In the genomic region with DNA sequence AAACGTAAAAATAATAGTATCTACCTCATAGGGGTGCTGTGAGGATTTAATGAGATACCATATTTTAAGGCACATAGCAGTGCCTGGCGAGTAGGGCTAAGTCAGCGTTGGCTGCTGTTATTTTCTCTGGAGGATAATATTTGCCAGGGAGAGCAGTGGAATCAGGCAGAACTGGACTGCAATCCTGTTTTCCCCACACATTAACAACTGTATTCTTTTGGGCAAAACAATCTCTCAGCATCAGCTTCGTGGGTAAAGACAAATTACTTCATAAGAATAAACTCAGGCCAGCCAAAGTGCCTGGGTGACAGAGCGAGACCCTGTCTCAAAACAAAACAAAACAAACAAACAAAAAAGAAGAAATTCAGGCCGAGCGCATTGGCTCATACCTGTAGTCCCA, we compare ENCODE assay signal across 14 cellular contexts. TPM values are rescaled to one million over a fixed set of nuclear protein-coding genes. Genes with fewer than 3 reads are reported as not detected.
DNase-seq lines count a peak whose midpoint lies in the region; ATAC-seq and TF ChIP-seq lines count a peak whose summit lies in the region.
"Had no signal": no experiment of that assay in that cellular context is flagged by ENCODE, and none has a peak within 500 bp of the region (broad histone marks: within the 10 kb centered on the region; RNA-seq: fewer than 3 reads in every experiment).

No MANE protein-coding gene starts in this region.

- no peak for DNase-seq in right atrium auricular region (ENCODE audit: low spot score)
- no peak for DNase-seq in Right ventricle myocardium inferior (ENCODE audit: missing footprints)
- DNase-seq in left lobe of liver (ENCODE audit: low spot score) = peak; percentile 7
- DNase-seq in tibial artery = no peak
- no peak for DNase-seq in right lobe of liver
- DNase-seq in NCI-H526 treated with DMSO at 0.1 percent for 48 hours (lab: John Stamatoyannopoulos, UW) = no peak
- DNase-seq: AML-193; Caco-2; CD8-positive, alpha-beta memory T cell; DND-41; GDM1; GOT3 had no signal

- H3K9me3 ChIP-seq in right atrium auricular region (no peaks in the 10 kb centered on the region), tibial artery (no peaks in the 10 kb centered on the region), right lobe of liver (no peaks in the 10 kb centered on the region)
- H3K9me3 ChIP-seq: BLaER1, Caco-2 had no signal

- H3K4me3 ChIP-seq in right atrium auricular region (no peak overlapping the region), tibial artery (no peak overlapping the region), right lobe of liver (no peak overlapping the region)
- H3K4me3 ChIP-seq: BLaER1 had no signal

- TF ChIP-seq POLR2A in right lobe of liver (IDR thresholded peaks at IDR 0.05) = no peak

- H3K27me3 ChIP-seq in right atrium auricular region = no peaks in the 10 kb centered on the region
- no peaks in the 10 kb centered on the region for H3K27me3 ChIP-seq in tibial artery
- H3K27me3 ChIP-seq in right lobe of liver = no peaks in the 10 kb centered on the region
- H3K27me3 ChIP-seq: BLaER1 had no signal

- ATAC-seq in Right ventricle myocardium inferior (no peak), left lobe of liver (no peak), right lobe of liver (no peak)

- H3K27ac ChIP-seq in right atrium auricular region (peak overlapping the region; percentile 88 to 97), VCaP (peak overlapping the region; percentile 99), tibial artery (peak overlapping the region; percentile 83 to 91), right lobe of liver (peak overlapping the region in 1 of 3 donors; percentile 93)
- H3K27ac ChIP-seq: BLaER1 had no signal

- H3K4me1 ChIP-seq in right atrium auricular region (peaks cover 0 to 65% of the 10 kb centered on the region in 2 donors), tibial artery (peaks cover 0 to 85% (median 48%) of the 10 kb centered on the region in 4 donors), right lobe of liver (peaks cover 0 to 53% (median 22%) of the 10 kb centered on the region in 4 donors)

- H3K36me3 ChIP-seq in right atrium auricular region = no peaks in the 10 kb centered on the region
- H3K36me3 ChIP-seq in tibial artery = no peaks in the 10 kb centered on the region
- H3K36me3 ChIP-seq in right lobe of liver = no peaks in the 10 kb centered on the region
- H3K36me3 ChIP-seq: BLaER1 had no signal

- TF ChIP-seq CTCF in right atrium auricular region (IDR thresholded peaks at IDR 0.05) (no peak), VCaP (conservative IDR thresholded peaks at IDR 0.05) (no peak), tibial artery (IDR thresholded peaks at IDR 0.05) (no peak), right lobe of liver (IDR thresholded peaks at IDR 0.05) (no peak)

- intact Hi-C loops in Right ventricle myocardium inferior (cut with DNase I) = no loop called here
- intact Hi-C loops in tibial artery (cut with DNase I; ENCODE audit: low total_unique reads) = no loop called here
- intact Hi-C loops in right lobe of liver (cut with DNase I) = loop anchor here in 1 of 2 donors (5.0 kb wide), 1 partner anchor 209 kb away; no protein-coding TSS in a partner anchor

- WGBS in right lobe of liver (ENCODE audit: insufficient coverage, low coverage, low lambda C conversion rate, missing lambda C conversion rate) = 63% methylated on average over 6 of the region's 7 CpGs

RNA-seq across cellular contexts. Expression of gene ATP2A2, which starts 29.7 kb away (rescaled TPM):
- total RNA-seq in right atrium auricular region (1,000 to 10,000 TPM; 1,597 to 3,086 TPM), Right ventricle myocardium inferior (3,009 TPM), left lobe of liver (118 TPM), right lobe of liver (100 to 1,000 TPM in 4 of 6 experiments, 10 to 100 TPM in 2; 95.6 to 155 (median 113) TPM)

Comparison
In these comparisons a context has a peak if more than half of its experiments do, and no peak if none do; other contexts are left out.
1. RNA of gene ATP2A2, which starts 29.7 kb away (total RNA-seq): 1,597 to 3,086 TPM in right atrium auricular region and 3,009 TPM in Right ventricle myocardium inferior (single experiment); 118 TPM in left lobe of liver (single experiment) and 95.6 to 155 TPM in right lobe of liver; every median in the first group is over 10 times any median in the second.